1 cellular context compared by ENCODE assay signal in the genomic region with DNA sequence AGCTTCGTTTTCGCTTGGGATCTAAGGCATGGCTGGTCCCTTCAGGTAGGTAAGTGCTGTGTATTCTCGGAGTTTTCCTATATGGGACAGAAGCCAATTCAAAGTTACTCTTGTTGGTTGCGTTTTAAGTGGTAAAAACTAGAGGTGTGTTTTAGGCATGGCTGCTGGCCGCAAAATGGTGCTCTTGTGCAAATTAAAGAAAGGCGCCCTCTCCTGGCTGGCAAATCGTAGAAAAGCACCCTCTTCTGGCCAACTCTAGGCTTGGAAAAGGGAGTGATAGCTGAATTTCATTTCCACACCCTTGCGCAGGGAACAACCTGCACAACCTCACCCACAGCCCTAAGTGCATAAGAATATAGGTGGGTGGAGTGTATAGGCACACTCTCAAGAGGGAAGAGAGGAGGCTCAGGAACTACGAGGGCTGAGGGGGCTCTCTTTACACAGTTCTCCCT.
TF ChIP-seq lines count a peak whose summit lies in the region.

No MANE protein-coding gene starts in this region.

TF ChIP-seq in GM23338, 12 proteins besides CTCF, POLR2A, EP300 and RAD21 (continued from another document):
- TF ChIP-seq, protein P1, sequence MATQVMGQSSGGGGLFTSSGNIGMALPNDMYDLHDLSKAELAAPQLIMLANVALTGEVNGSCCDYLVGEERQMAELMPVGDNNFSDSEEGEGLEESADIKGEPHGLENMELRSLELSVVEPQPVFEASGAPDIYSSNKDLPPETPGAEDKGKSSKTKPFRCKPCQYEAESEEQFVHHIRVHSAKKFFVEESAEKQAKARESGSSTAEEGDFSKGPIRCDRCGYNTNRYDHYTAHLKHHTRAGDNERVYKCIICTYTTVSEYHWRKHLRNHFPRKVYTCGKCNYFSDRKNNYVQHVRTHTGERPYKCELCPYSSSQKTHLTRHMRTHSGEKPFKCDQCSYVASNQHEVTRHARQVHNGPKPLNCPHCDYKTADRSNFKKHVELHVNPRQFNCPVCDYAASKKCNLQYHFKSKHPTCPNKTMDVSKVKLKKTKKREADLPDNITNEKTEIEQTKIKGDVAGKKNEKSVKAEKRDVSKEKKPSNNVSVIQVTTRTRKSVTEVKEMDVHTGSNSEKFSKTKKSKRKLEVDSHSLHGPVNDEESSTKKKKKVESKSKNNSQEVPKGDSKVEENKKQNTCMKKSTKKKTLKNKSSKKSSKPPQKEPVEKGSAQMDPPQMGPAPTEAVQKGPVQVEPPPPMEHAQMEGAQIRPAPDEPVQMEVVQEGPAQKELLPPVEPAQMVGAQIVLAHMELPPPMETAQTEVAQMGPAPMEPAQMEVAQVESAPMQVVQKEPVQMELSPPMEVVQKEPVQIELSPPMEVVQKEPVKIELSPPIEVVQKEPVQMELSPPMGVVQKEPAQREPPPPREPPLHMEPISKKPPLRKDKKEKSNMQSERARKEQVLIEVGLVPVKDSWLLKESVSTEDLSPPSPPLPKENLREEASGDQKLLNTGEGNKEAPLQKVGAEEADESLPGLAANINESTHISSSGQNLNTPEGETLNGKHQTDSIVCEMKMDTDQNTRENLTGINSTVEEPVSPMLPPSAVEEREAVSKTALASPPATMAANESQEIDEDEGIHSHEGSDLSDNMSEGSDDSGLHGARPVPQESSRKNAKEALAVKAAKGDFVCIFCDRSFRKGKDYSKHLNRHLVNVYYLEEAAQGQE (IDR thresholded peaks at IDR 0.05; ENCODE audit: unreplicated experiment), result no peak
- TF ChIP-seq CREB1 (CRISPR knock-in tag; IDR thresholded peaks at IDR 0.05; ENCODE audit: low read depth) (no peak; the same call in 1 of the 2 replicates), JUNB (IDR thresholded peaks at IDR 0.05; ENCODE audit: unreplicated experiment) (no peak)
